In genomic region chr21:43815107-43815742, GRCh38 we compare ENCODE assay signal across 19 cellular contexts. TPM values are rescaled to one million over a fixed set of nuclear protein-coding genes. Genes with fewer than 3 reads are reported as not detected.
A peak's percentile ranks its signal among the peaks of the same experiment; 100 is the strongest.
DNase-seq lines count a peak whose midpoint lies in the region; ATAC-seq, FAIRE-seq and TF ChIP-seq lines count a peak whose summit lies in the region.
"Had no signal": no experiment of that assay in that cellular context is flagged by ENCODE, and none has a peak within 500 bp of the region (broad histone marks: within the 10 kb centered on the region; RNA-seq: fewer than 3 reads in every experiment).

No MANE protein-coding gene starts in this region.

- H3K36me3 Mint-ChIP-seq in GM23338 (ENCODE audit: low read depth): peaks cover 6% of the 10 kb centered on the region; the same call in 2 of the 3 replicates
- H3K36me3 Mint-ChIP-seq: activated naive CD4-positive, alpha-beta T cell treated with anti-CD3 and anti-CD28 coated beads, Interleukin-2, amount 10 ng/mL, durations not matched to agents 7 days and 5 days had no signal

- H2AFZ ChIP-seq in GM23338 (peak overlapping the region; percentile 94), OCI-LY1 (ENCODE audit: low read length) (no peak overlapping the region)

- H3K9me3 ChIP-seq in OCI-LY1 (ENCODE audit: low read length): no peaks in the 10 kb centered on the region
- H3K9me3 ChIP-seq in iPS-15b (ENCODE audit: control insufficient read depth, insufficient read depth, low read length): no peaks in the 10 kb centered on the region
- H3K9me3 ChIP-seq: ovary had no signal

- peak; percentile 38 for DNase-seq in COR-L47 (lab: John Stamatoyannopoulos, UW)
- peak; percentile 86 for DNase-seq in GM23338 (ENCODE audit: low spot score)
- DNase-seq in H54 (ENCODE audit: insufficient read length, low spot score): no peak
- DNase-seq in UCSD-AML1 (lab: John Stamatoyannopoulos, UW; ENCODE audit: unreplicated experiment): no peak
- no peak for DNase-seq in H4 (ENCODE audit: low spot score)
- no peak for DNase-seq in NCI-H2196 treated with DMSO at 0.1 percent for 48 hours (lab: John Stamatoyannopoulos, UW; ENCODE audit: unreplicated experiment)
- DNase-seq: activated naive CD4-positive, alpha-beta T cell treated with anti-CD3 and anti-CD28 coated beads, Interleukin-2, amount 10 ng/mL, durations not matched to agents 7 days and 5 days; cortex of kidney; DND-41; NCI-H510A treated with DMSO at 0.1 percent for 48 hours; ovary; T-cell had no signal

- H3K4me3 ChIP-seq in GM23338 (peak overlapping the region; percentile 54), OCI-LY1 (ENCODE audit: low read depth, low read length, poor library complexity, severe bottlenecking) (no peak overlapping the region), iPS-15b (ENCODE audit: low read depth, low read length) (peak overlapping the region; percentile 52)
- H3K4me3 ChIP-seq: body of pancreas, esophagus muscularis mucosa, heart left ventricle, ovary, tibial nerve had no signal

- peaks cover 28% of the 10 kb centered on the region for H3K27me3 Mint-ChIP-seq in GM23338 (ENCODE audit: insufficient read depth, low read depth, poor library complexity)
- H3K27me3 Mint-ChIP-seq: T-cell had no signal

- H3F3A ChIP-seq in GM23338 (replicated peaks; ENCODE audit: low read depth) (peaks cover 6% of the 10 kb centered on the region; the same call in 1 of the 2 replicates), OCI-LY1 (ENCODE audit: insufficient read depth, low read length) (no peaks in the 10 kb centered on the region)

- H3K9me3 Mint-ChIP-seq in GM23338: peaks cover 15% of the 10 kb centered on the region

- H3K27me3 ChIP-seq in GM23338 (ENCODE audit: insufficient read depth) (no peaks in the 10 kb centered on the region), OCI-LY1 (ENCODE audit: insufficient read depth, low read length) (no peaks in the 10 kb centered on the region), iPS-15b (ENCODE audit: control insufficient read depth, insufficient read depth, low read length) (no peaks in the 10 kb centered on the region)
- H3K27me3 ChIP-seq: body of pancreas, heart left ventricle, ovary, tibial nerve had no signal

- H4K20me1 ChIP-seq in GM23338 (replicated peaks; ENCODE audit: insufficient read depth) (no peaks in the 10 kb centered on the region), OCI-LY1 (ENCODE audit: insufficient read depth, low read length) (no peaks in the 10 kb centered on the region)

- H3K4me1 Mint-ChIP-seq in GM23338: peaks cover 17% of the 10 kb centered on the region

- H3K4me2 ChIP-seq in GM23338 (peak overlapping the region; percentile 83), OCI-LY1 (ENCODE audit: low read length) (peak overlapping the region; percentile 21; the same call in 1 of the 2 replicates)

- no peak for TF ChIP-seq POLR2A in H54 (IDR thresholded peaks at IDR 0.05; ENCODE audit: low read depth, low read length)

- no peaks in the 10 kb centered on the region for H3K79me2 ChIP-seq in GM23338 (replicated peaks; ENCODE audit: insufficient read depth)
- no peaks in the 10 kb centered on the region for H3K79me2 ChIP-seq in OCI-LY1 (ENCODE audit: insufficient read depth, low read length)

- peak overlapping the region; percentile 57; the same call in 2 of the 3 replicates for H3K4me3 Mint-ChIP-seq in GM23338
- H3K4me3 Mint-ChIP-seq: activated naive CD4-positive, alpha-beta T cell treated with anti-CD3 and anti-CD28 coated beads, Interleukin-2, amount 10 ng/mL, durations not matched to agents 7 days and 5 days; stimulated activated effector memory CD8-positive, alpha-beta T cell treated with anti-CD3 and anti-CD28 coated beads, Interleukin-12 subunit alpha, Interleukin-12 subunit beta, amount 100 ng/mL, for 72 hours; T-cell had no signal

- H3K9ac ChIP-seq in OCI-LY1 (ENCODE audit: low read length) (no peak overlapping the region), iPS-15b (ENCODE audit: low read depth, low read length) (peak overlapping the region; percentile 19)

- H3K9me2 ChIP-seq in GM23338 (ENCODE audit: insufficient read depth) (no peaks in the 10 kb centered on the region), OCI-LY1 (ENCODE audit: low read depth, low read length) (no peaks in the 10 kb centered on the region)

- peak; percentile 18 for ATAC-seq in GM23338
- ATAC-seq: body of pancreas; heart left ventricle; stimulated activated effector memory CD8-positive, alpha-beta T cell treated with anti-CD3 and anti-CD28 coated beads, Interleukin-12 subunit alpha, Interleukin-12 subunit beta, amount 100 ng/mL, for 72 hours; T-cell had no signal

- H3K36me3 ChIP-seq in GM23338 (ENCODE audit: insufficient read depth) (no peaks in the 10 kb centered on the region), OCI-LY1 (ENCODE audit: insufficient read depth, low read length) (no peaks in the 10 kb centered on the region), iPS-15b (ENCODE audit: control insufficient read depth, insufficient read depth, low read length) (no peaks in the 10 kb centered on the region)
- H3K36me3 ChIP-seq: esophagus muscularis mucosa, heart left ventricle, ovary had no signal

- H3K27ac Mint-ChIP-seq in GM23338: peak overlapping the region; percentile 22
- H3K27ac Mint-ChIP-seq: activated naive CD4-positive, alpha-beta T cell treated with anti-CD3 and anti-CD28 coated beads, Interleukin-2, amount 10 ng/mL, durations not matched to agents 7 days and 5 days; T-cell had no signal

- H3K4me1 ChIP-seq in GM23338 (ENCODE audit: insufficient read depth): peaks cover 7% of the 10 kb centered on the region
- H3K4me1 ChIP-seq in OCI-LY1 (ENCODE audit: insufficient read depth, low read length, severe bottlenecking): peaks cover 48% of the 10 kb centered on the region
- H3K4me1 ChIP-seq in iPS-15b (ENCODE audit: control insufficient read depth, insufficient read depth, low read length): peaks cover 5% of the 10 kb centered on the region

- no peak for TF ChIP-seq CTCF in GM23338 (conservative IDR thresholded peaks at IDR 0.05; ENCODE audit: low read depth in 2 of 2)
- no peak for TF ChIP-seq CTCF in OCI-LY1 (IDR thresholded peaks at IDR 0.05; ENCODE audit: low read length)

- no peak for FAIRE-seq in H54 (lab: Jason Lieb, UNC)

- no peak overlapping the region for H3K27ac ChIP-seq in GM23338 (ENCODE audit: low read depth)
- H3K27ac ChIP-seq in OCI-LY1 (ENCODE audit: low read depth, low read length, poor library complexity, severe bottlenecking): no peak overlapping the region
- H3K27ac ChIP-seq: body of pancreas, esophagus muscularis mucosa, heart left ventricle, ovary, tibial nerve had no signal

TF ChIP-seq in GM23338, 12 proteins besides CTCF, POLR2A, EP300 and RAD21 (continues in another document):
- TF ChIP-seq ZNF114 (CRISPR knock-in tag; IDR thresholded peaks at IDR 0.05) (no peak), NANOG (IDR thresholded peaks at IDR 0.05; ENCODE audit: borderline replicate concordance) (no peak)

RNA-seq across cellular contexts. Expression of gene RRP1, which starts 25.8 kb away (rescaled TPM):
- 54.6 and 63.5 TPM in 2 replicates for total RNA-seq in GM23338 (2014; rRNA removed; shearing (Covaris generic))
- 33.2 and 36.5 TPM in 2 replicates for polyA plus RNA-seq in GM23338 (2016; fragmentation: Nextera tagmentation; extraction: Ambion mirVana)
- 44.7 and 46.2 TPM in 2 replicates for total RNA-seq in H4 (2014; rRNA removed; shearing (Covaris generic))

RNA-seq across cellular contexts. Expression of gene CSTB, which starts 39.1 kb away (rescaled TPM):
- total RNA-seq in GM23338 (2014; rRNA removed; shearing (Covaris generic)): 10.0 and 10.1 TPM in 2 replicates
- 142 and 147 TPM in 2 replicates for polyA plus RNA-seq in GM23338 (2016; fragmentation: Nextera tagmentation; extraction: Ambion mirVana)
- total RNA-seq in H4 (2014; rRNA removed; shearing (Covaris generic)): 20.0 and 33.8 TPM in 2 replicates

RNA-seq across cellular contexts. Expression of gene AGPAT3, which starts 49.8 kb away (rescaled TPM):
- 4.4 and 6.1 TPM in 2 replicates for total RNA-seq in GM23338 (2014; rRNA removed; shearing (Covaris generic))
- 1.1 and 2.1 TPM in 2 replicates for polyA plus RNA-seq in GM23338 (2016; fragmentation: Nextera tagmentation; extraction: Ambion mirVana)
- total RNA-seq in H4 (2014; rRNA removed; shearing (Covaris generic)): 27.0 and 29.4 TPM in 2 replicates

Comparison
In these comparisons a context has a peak if more than half of its experiments do, and no peak if none do; other contexts are left out.
1. DNase-seq: peak in COR-L47 (single experiment) and GM23338 (single experiment); none in H54 (single experiment), UCSD-AML1 (single experiment), H4 (single experiment) and NCI-H2196 treated with DMSO at 0.1 percent for 48 hours (single experiment).